In genomic region chr2:128832946-128833560, GRCh38 we compare ENCODE assay signal across 18 cellular contexts.
A peak's percentile ranks its signal among the peaks of the same experiment; 100 is the strongest.
DNase-seq lines count a peak whose midpoint lies in the region; ATAC-seq and TF ChIP-seq lines count a peak whose summit lies in the region.
"Had no signal": no experiment of that assay in that cellular context is flagged by ENCODE, and none has a peak within 500 bp of the region (broad histone marks: within the 10 kb centered on the region; RNA-seq: fewer than 3 reads in every experiment).

No MANE protein-coding gene starts in this region.

- no peak overlapping the region for H3K4me3 Mint-ChIP-seq in nephron
- no peak overlapping the region for H3K4me3 Mint-ChIP-seq in T-helper 2 cell treated with Interferon-gamma antibody and Interleukin-4, amounts not matched to agents 5 μg/mL and 100 μg/mL, for 36 hours
- H3K4me3 Mint-ChIP-seq: activated CD4-positive, alpha-beta T cell treated with anti-CD3 and anti-CD28 coated beads, Interleukin-2, amount 10 ng/mL, durations not matched to agents 7 days and 5 days; activated CD8-positive, alpha-beta memory T cell treated with anti-CD3 and anti-CD28 coated beads, Interleukin-2, amount 10 ng/mL, durations not matched to agents 7 days and 5 days; activated naive CD4-positive, alpha-beta T cell treated with anti-CD3 and anti-CD28 coated beads, Interleukin-2, amount 50 U/mL, for 24 hours; activated T-helper 1 cell treated with anti-CD3 and anti-CD28 coated beads, Interleukin-12 subunit alpha, Interleukin-12 subunit beta, Interleukin-2, Interleukin-4 antibody, amounts not matched to agents 30 ng/mL and 10 ng/mL and 1 ng/mL, durations not matched to agents 14 hours and 24 hours and 36 hours; central memory CD8-positive, alpha-beta T cell; memory B cell; stimulated activated memory B cell treated with anti-CD40 and anti-IgM and Interleukin-4, amounts not matched to agents 10 μg/mL and 1 μg/mL and 100 μg/mL, for 72 hours had no signal

- peaks cover 12% of the 10 kb centered on the region for H3K27me3 Mint-ChIP-seq in nephron (ENCODE audit: low read depth)
- H3K27me3 Mint-ChIP-seq in T-helper 2 cell treated with Interferon-gamma antibody and Interleukin-4, amounts not matched to agents 5 μg/mL and 100 μg/mL, for 36 hours (ENCODE audit: low read depth): no peaks in the 10 kb centered on the region
- H3K27me3 Mint-ChIP-seq: activated CD8-positive, alpha-beta memory T cell treated with anti-CD3 and anti-CD28 coated beads, Interleukin-2, amount 10 ng/mL, durations not matched to agents 7 days and 5 days had no signal

- H3K27ac Mint-ChIP-seq in nephron: peak overlapping the region; percentile 60 to 85 (median 76)
- H3K27ac Mint-ChIP-seq in T-helper 2 cell treated with Interferon-gamma antibody and Interleukin-4, amounts not matched to agents 5 μg/mL and 100 μg/mL, for 36 hours: no peak overlapping the region
- H3K27ac Mint-ChIP-seq: activated CD4-positive, alpha-beta T cell treated with anti-CD3 and anti-CD28 coated beads, Interleukin-2, amount 10 ng/mL, durations not matched to agents 7 days and 5 days; activated CD8-positive, alpha-beta memory T cell treated with anti-CD3 and anti-CD28 coated beads, Interleukin-2, amount 10 ng/mL, durations not matched to agents 7 days and 5 days; activated naive CD4-positive, alpha-beta T cell treated with anti-CD3 and anti-CD28 coated beads, Interleukin-2, amount 50 U/mL, for 24 hours; activated T-helper 1 cell treated with anti-CD3 and anti-CD28 coated beads, Interleukin-12 subunit alpha, Interleukin-12 subunit beta, Interleukin-2, Interleukin-4 antibody, amounts not matched to agents 30 ng/mL and 10 ng/mL and 1 ng/mL, durations not matched to agents 14 hours and 24 hours and 36 hours; memory B cell; stimulated activated memory B cell treated with anti-CD40 and anti-IgM and Interleukin-4, amounts not matched to agents 10 μg/mL and 1 μg/mL and 100 μg/mL, for 72 hours had no signal

- H3K36me3 Mint-ChIP-seq in nephron (ENCODE audit: low read depth): no peaks in the 10 kb centered on the region
- H3K36me3 Mint-ChIP-seq in T-helper 2 cell treated with Interferon-gamma antibody and Interleukin-4, amounts not matched to agents 5 μg/mL and 100 μg/mL, for 36 hours (ENCODE audit: low read depth): no peaks in the 10 kb centered on the region
- H3K36me3 Mint-ChIP-seq: activated CD8-positive, alpha-beta memory T cell treated with anti-CD3 and anti-CD28 coated beads, Interleukin-2, amount 10 ng/mL, durations not matched to agents 7 days and 5 days; activated naive CD4-positive, alpha-beta T cell treated with anti-CD3 and anti-CD28 coated beads, Interleukin-2, amount 50 U/mL, for 24 hours; memory B cell; stimulated activated memory B cell treated with anti-CD40 and anti-IgM and Interleukin-4, amounts not matched to agents 10 μg/mL and 1 μg/mL and 100 μg/mL, for 72 hours had no signal

- ATAC-seq in HG02885 (IDR thresholded peaks at IDR 0.05; ENCODE audit: poor library complexity, unreplicated experiment): no peak
- ATAC-seq: activated CD8-positive, alpha-beta memory T cell treated with anti-CD3 and anti-CD28 coated beads, Interleukin-2, amount 10 ng/mL, durations not matched to agents 7 days and 5 days; stimulated activated memory B cell treated with anti-CD40 and anti-IgM and Interleukin-4, amounts not matched to agents 10 μg/mL and 1 μg/mL and 100 μg/mL, for 72 hours had no signal

- DNase-seq in DMS79 treated with DMSO at 0.1 percent for 48 hours (lab: John Stamatoyannopoulos, UW): peak; percentile 92
- peak; percentile 17 for DNase-seq in NCI-H187 treated with DMSO at 0.1 percent for 48 hours (lab: John Stamatoyannopoulos, UW)
- DNase-seq in cerebellar cortex (ENCODE audit: low spot score): peak; percentile 92
- DNase-seq in T-helper 2 cell treated with Interferon-gamma antibody and Interleukin-4, amounts not matched to agents 5 μg/mL and 100 μg/mL, for 36 hours (ENCODE audit: low spot score): no peak
- DNase-seq in NCI-H128 (lab: John Stamatoyannopoulos, UW; ENCODE audit: unreplicated experiment): no peak
- DNase-seq: activated CD4-positive, alpha-beta T cell treated with anti-CD3 and anti-CD28 coated beads, Interleukin-2, amount 10 ng/mL, durations not matched to agents 7 days and 5 days; activated CD8-positive, alpha-beta memory T cell treated with anti-CD3 and anti-CD28 coated beads, Interleukin-2, amount 10 ng/mL, durations not matched to agents 7 days and 5 days; DMS53; Kasumi-1; NCI-H748 treated with DMSO at 0.1 percent for 48 hours; stimulated activated CD4-positive, alpha-beta T cell treated with anti-CD3 and anti-CD28 coated beads, Interleukin-2, amount 100 ng/mL, for 48 hours had no signal

- H3K4me1 Mint-ChIP-seq in nephron: peaks cover 22% of the 10 kb centered on the region
- no peaks in the 10 kb centered on the region for H3K4me1 Mint-ChIP-seq in T-helper 2 cell treated with Interferon-gamma antibody and Interleukin-4, amounts not matched to agents 5 μg/mL and 100 μg/mL, for 36 hours (ENCODE audit: low read depth)
- H3K4me1 Mint-ChIP-seq: activated CD4-positive, alpha-beta T cell treated with anti-CD3 and anti-CD28 coated beads, Interleukin-2, amount 10 ng/mL, durations not matched to agents 7 days and 5 days; activated CD8-positive, alpha-beta memory T cell treated with anti-CD3 and anti-CD28 coated beads, Interleukin-2, amount 10 ng/mL, durations not matched to agents 7 days and 5 days; activated naive CD4-positive, alpha-beta T cell treated with anti-CD3 and anti-CD28 coated beads, Interleukin-2, amount 50 U/mL, for 24 hours; central memory CD8-positive, alpha-beta T cell; stimulated activated memory B cell treated with anti-CD40 and anti-IgM and Interleukin-4, amounts not matched to agents 10 μg/mL and 1 μg/mL and 100 μg/mL, for 72 hours had no signal

- no peak for TF ChIP-seq CTCF in nephron (IDR thresholded peaks at IDR 0.05; ENCODE audit: unreplicated experiment in 3 of 3)

- no peaks in the 10 kb centered on the region for H3K9me3 Mint-ChIP-seq in nephron
- no peaks in the 10 kb centered on the region for H3K9me3 Mint-ChIP-seq in T-helper 2 cell treated with Interferon-gamma antibody and Interleukin-4, amounts not matched to agents 5 μg/mL and 100 μg/mL, for 36 hours
- H3K9me3 Mint-ChIP-seq: activated CD4-positive, alpha-beta T cell treated with anti-CD3 and anti-CD28 coated beads, Interleukin-2, amount 10 ng/mL, durations not matched to agents 7 days and 5 days; activated naive CD4-positive, alpha-beta T cell treated with anti-CD3 and anti-CD28 coated beads, Interleukin-2, amount 50 U/mL, for 24 hours; activated T-helper 1 cell treated with anti-CD3 and anti-CD28 coated beads, Interleukin-12 subunit alpha, Interleukin-12 subunit beta, Interleukin-2, Interleukin-4 antibody, amounts not matched to agents 30 ng/mL and 10 ng/mL and 1 ng/mL, durations not matched to agents 14 hours and 24 hours and 36 hours; memory B cell; stimulated activated memory B cell treated with anti-CD40 and anti-IgM and Interleukin-4, amounts not matched to agents 10 μg/mL and 1 μg/mL and 100 μg/mL, for 72 hours had no signal

Comparison
In these comparisons a context has a peak if more than half of its experiments do, and no peak if none do; other contexts are left out.
1. DNase-seq: peak in DMS79 treated with DMSO at 0.1 percent for 48 hours (single experiment), NCI-H187 treated with DMSO at 0.1 percent for 48 hours (single experiment) and cerebellar cortex (single experiment); none in T-helper 2 cell treated with Interferon-gamma antibody and Interleukin-4, amounts not matched to agents 5 μg/mL and 100 μg/mL, for 36 hours (single experiment) and NCI-H128 (single experiment).